35 cellular contexts compared by ENCODE assay signal in genomic region chrX:111101580-111101979, GRCh38.
"Had no signal": no experiment of that assay in that cellular context is flagged by ENCODE, and none has a peak within 500 bp of the region (broad histone marks: within the 10 kb centered on the region; RNA-seq: fewer than 3 reads in every experiment).

No MANE protein-coding gene starts in this region.

- H3K4me3 ChIP-seq: body of pancreas, cardiac muscle cell had no signal

- H3K27me3 Mint-ChIP-seq: activated CD4-positive, alpha-beta memory T cell treated with anti-CD3 and anti-CD28 coated beads, Interleukin-2, amount 10 ng/mL, durations not matched to agents 7 days and 5 days; activated CD4-positive, alpha-beta T cell treated with anti-CD3 and anti-CD28 coated beads for 36 hours; activated CD4-positive, alpha-beta T cell treated with anti-CD3 and anti-CD28 coated beads, Interleukin-2, amount 10 ng/mL, durations not matched to agents 7 days and 5 days; activated CD8-positive, alpha-beta memory T cell treated with anti-CD3 and anti-CD28 coated beads, Interleukin-2, amount 10 ng/mL, durations not matched to agents 7 days and 5 days; activated naive CD4-positive, alpha-beta T cell treated with anti-CD3 and anti-CD28 coated beads, Interleukin-2, amount 10 ng/mL, durations not matched to agents 7 days and 5 days; activated naive CD8-positive, alpha-beta T cell; central memory CD8-positive, alpha-beta T cell had no signal

- H3K27me3 ChIP-seq: body of pancreas had no signal

- H3K27ac ChIP-seq: body of pancreas, cardiac muscle cell, WERI-Rb-1 had no signal

- H3K36me3 Mint-ChIP-seq: activated CD8-positive, alpha-beta memory T cell treated with anti-CD3 and anti-CD28 coated beads, Interleukin-2, amount 10 ng/mL, durations not matched to agents 7 days and 5 days; activated naive CD4-positive, alpha-beta T cell treated with anti-CD3 and anti-CD28 coated beads, Interleukin-2, amount 10 ng/mL, durations not matched to agents 7 days and 5 days; activated naive CD4-positive, alpha-beta T cell treated with anti-CD3 and anti-CD28 coated beads, Interleukin-2, amount 50 U/mL, for 24 hours; activated naive CD8-positive, alpha-beta T cell; activated naive CD8-positive, alpha-beta T cell treated with anti-CD3 and anti-CD28 coated beads, Interleukin-2, amount 10 ng/mL, durations not matched to agents 7 days and 5 days; WTC11 had no signal

- DNase-seq: activated CD4-positive, alpha-beta memory T cell treated with anti-CD3 and anti-CD28 coated beads, Interleukin-2, amount 10 ng/mL, durations not matched to agents 7 days and 5 days; activated CD4-positive, alpha-beta T cell treated with anti-CD3 and anti-CD28 coated beads for 1 hour; activated CD4-positive, alpha-beta T cell treated with anti-CD3 and anti-CD28 coated beads for 36 hours; activated CD4-positive, alpha-beta T cell treated with anti-CD3 and anti-CD28 coated beads for 48 hours; activated CD4-positive, alpha-beta T cell treated with anti-CD3 and anti-CD28 coated beads, Interleukin-2, amount 10 ng/mL, durations not matched to agents 7 days and 5 days; activated CD4-positive, alpha-beta T cell treated with anti-CD3 and anti-CD28 coated beads, Interleukin-2, amount 50 U/mL, for 48 hours; activated CD4-positive, CD25-positive, alpha-beta regulatory T cell; activated CD8-positive, alpha-beta memory T cell treated with anti-CD3 and anti-CD28 coated beads for 24 hours; activated CD8-positive, alpha-beta memory T cell treated with anti-CD3 and anti-CD28 coated beads, Interleukin-2, amount 10 ng/mL, durations not matched to agents 7 days and 5 days; activated CD8-positive, alpha-beta memory T cell treated with anti-CD3 and anti-CD28 coated beads, Interleukin-2, amount 50 U/mL, for 48 hours; activated CD8-positive, alpha-beta T cell treated with anti-CD3 and anti-CD28 coated beads, Interleukin-2, amount 10 ng/mL, durations not matched to agents 7 days and 5 days; activated effector memory CD4-positive, alpha-beta T cell treated with Interleukin-2 at 50 U/mL for 16 hours; activated gamma-delta T cell; activated naive CD4-positive, alpha-beta T cell treated with anti-CD3 and anti-CD28 coated beads, Interleukin-2, amount 10 ng/mL, durations not matched to agents 7 days and 5 days; activated naive CD4-positive, alpha-beta T cell treated with Interleukin-2 at 50 U/mL for 16 hours; activated naive CD8-positive, alpha-beta T cell treated with anti-CD3 and anti-CD28 coated beads, Interleukin-2, amount 10 ng/mL, durations not matched to agents 7 days and 5 days; activated naive CD8-positive, alpha-beta T cell treated with anti-CD3 and anti-CD28 coated beads, Interleukin-2, amount 50 U/mL, for 24 hours; activated T-cell treated with anti-CD3 and anti-CD28 coated beads, Interleukin-2, amount 50 U/mL, for 24 hours; activated T-cell treated with anti-CD3 and anti-CD28 coated beads, Interleukin-2, amount 50 U/mL, for 48 hours; amniotic stem cell; aorta; body of pancreas; cerebellar nuclear complex; T-helper 1 cell; T-helper 2 cell; T-helper 9 cell; WERI-Rb-1 had no signal

- H3K36me3 ChIP-seq: cardiac muscle cell, WERI-Rb-1 had no signal

- H3K9me3 ChIP-seq: body of pancreas had no signal

- H3K4me3 Mint-ChIP-seq: activated CD4-positive, alpha-beta memory T cell treated with anti-CD3 and anti-CD28 coated beads, Interleukin-2, amount 10 ng/mL, durations not matched to agents 7 days and 5 days; activated CD4-positive, alpha-beta T cell treated with anti-CD3 and anti-CD28 coated beads for 36 hours; activated CD4-positive, alpha-beta T cell treated with anti-CD3 and anti-CD28 coated beads, Interleukin-2, amount 10 ng/mL, durations not matched to agents 7 days and 5 days; activated CD8-positive, alpha-beta memory T cell treated with anti-CD3 and anti-CD28 coated beads, Interleukin-2, amount 10 ng/mL, durations not matched to agents 7 days and 5 days; activated CD8-positive, alpha-beta T cell treated with anti-CD3 and anti-CD28 coated beads, Interleukin-2, amount 10 ng/mL, durations not matched to agents 7 days and 5 days; activated naive CD4-positive, alpha-beta T cell treated with anti-CD3 and anti-CD28 coated beads, Interleukin-2, amount 10 ng/mL, durations not matched to agents 7 days and 5 days; activated naive CD4-positive, alpha-beta T cell treated with anti-CD3 and anti-CD28 coated beads, Interleukin-2, amount 50 U/mL, for 24 hours; activated naive CD8-positive, alpha-beta T cell; activated naive CD8-positive, alpha-beta T cell treated with anti-CD3 and anti-CD28 coated beads, Interleukin-2, amount 10 ng/mL, durations not matched to agents 7 days and 5 days; activated naive CD8-positive, alpha-beta T cell treated with anti-CD3 and anti-CD28 coated beads, Interleukin-2, amount 50 U/mL, for 24 hours; activated T-cell treated with anti-CD3 and anti-CD28 coated beads, Interleukin-2, amount 50 U/mL, for 24 hours; central memory CD8-positive, alpha-beta T cell; T-helper 1 cell treated with Interleukin-12 subunit alpha and Interleukin-12 subunit beta and Interleukin-4 antibody, amounts not matched to agents 30 μg/mL and 1 μg/mL, for 36 hours; T-helper 2 cell treated with Interferon-gamma antibody and Interleukin-4, amounts not matched to agents 5 μg/mL and 100 μg/mL, for 36 hours; WTC11 had no signal

- H3K27ac Mint-ChIP-seq: activated CD4-positive, alpha-beta memory T cell treated with anti-CD3 and anti-CD28 coated beads, Interleukin-2, amount 10 ng/mL, durations not matched to agents 7 days and 5 days; activated CD4-positive, alpha-beta T cell treated with anti-CD3 and anti-CD28 coated beads for 36 hours; activated CD4-positive, alpha-beta T cell treated with anti-CD3 and anti-CD28 coated beads, Interleukin-2, amount 10 ng/mL, durations not matched to agents 7 days and 5 days; activated CD8-positive, alpha-beta memory T cell treated with anti-CD3 and anti-CD28 coated beads, Interleukin-2, amount 10 ng/mL, durations not matched to agents 7 days and 5 days; activated CD8-positive, alpha-beta T cell treated with anti-CD3 and anti-CD28 coated beads, Interleukin-2, amount 10 ng/mL, durations not matched to agents 7 days and 5 days; activated naive CD4-positive, alpha-beta T cell treated with anti-CD3 and anti-CD28 coated beads, Interleukin-2, amount 10 ng/mL, durations not matched to agents 7 days and 5 days; activated naive CD4-positive, alpha-beta T cell treated with anti-CD3 and anti-CD28 coated beads, Interleukin-2, amount 50 U/mL, for 24 hours; activated naive CD8-positive, alpha-beta T cell; activated naive CD8-positive, alpha-beta T cell treated with anti-CD3 and anti-CD28 coated beads, Interleukin-2, amount 10 ng/mL, durations not matched to agents 7 days and 5 days; activated naive CD8-positive, alpha-beta T cell treated with anti-CD3 and anti-CD28 coated beads, Interleukin-2, amount 50 U/mL, for 24 hours; activated T-cell treated with anti-CD3 and anti-CD28 coated beads, Interleukin-2, amount 50 U/mL, for 24 hours; activated T-helper 2 cell treated with anti-CD3 and anti-CD28 coated beads, Interferon-gamma antibody, Interleukin-2, Interleukin-4, amounts not matched to agents 10 μg/mL and 5 μg/mL and 100 μg/mL, durations not matched to agents 14 hours and 24 hours and 36 hours; T-helper 1 cell treated with Interleukin-12 subunit alpha and Interleukin-12 subunit beta and Interleukin-4 antibody, amounts not matched to agents 30 μg/mL and 1 μg/mL, for 36 hours; T-helper 2 cell treated with Interferon-gamma antibody and Interleukin-4, amounts not matched to agents 5 μg/mL and 100 μg/mL, for 36 hours; WTC11 had no signal

- H3K9me3 Mint-ChIP-seq: activated CD4-positive, alpha-beta memory T cell treated with anti-CD3 and anti-CD28 coated beads, Interleukin-2, amount 10 ng/mL, durations not matched to agents 7 days and 5 days; activated CD4-positive, alpha-beta T cell treated with anti-CD3 and anti-CD28 coated beads, Interleukin-2, amount 10 ng/mL, durations not matched to agents 7 days and 5 days; activated naive CD4-positive, alpha-beta T cell treated with anti-CD3 and anti-CD28 coated beads, Interleukin-2, amount 10 ng/mL, durations not matched to agents 7 days and 5 days; activated naive CD4-positive, alpha-beta T cell treated with anti-CD3 and anti-CD28 coated beads, Interleukin-2, amount 50 U/mL, for 24 hours; activated naive CD8-positive, alpha-beta T cell treated with anti-CD3 and anti-CD28 coated beads, Interleukin-2, amount 10 ng/mL, durations not matched to agents 7 days and 5 days; activated naive CD8-positive, alpha-beta T cell treated with anti-CD3 and anti-CD28 coated beads, Interleukin-2, amount 50 U/mL, for 24 hours; activated T-cell treated with anti-CD3 and anti-CD28 coated beads, Interleukin-2, amount 50 U/mL, for 24 hours; activated T-helper 2 cell treated with anti-CD3 and anti-CD28 coated beads, Interferon-gamma antibody, Interleukin-2, Interleukin-4, amounts not matched to agents 10 μg/mL and 5 μg/mL and 100 μg/mL, durations not matched to agents 14 hours and 24 hours and 36 hours; central memory CD8-positive, alpha-beta T cell; T-helper 1 cell treated with Interleukin-12 subunit alpha and Interleukin-12 subunit beta and Interleukin-4 antibody, amounts not matched to agents 30 μg/mL and 1 μg/mL, for 36 hours; T-helper 2 cell treated with Interferon-gamma antibody and Interleukin-4, amounts not matched to agents 5 μg/mL and 100 μg/mL, for 36 hours; WTC11 had no signal
